In genomic region chr3:33277193-33277882, GRCh38 we compare ENCODE assay signal across 9 cellular contexts. TPM values are rescaled to one million over a fixed set of nuclear protein-coding genes. Genes with fewer than 3 reads are reported as not detected.
DNase-seq lines count a peak whose midpoint lies in the region; ATAC-seq, FAIRE-seq and TF ChIP-seq lines count a peak whose summit lies in the region.
"Had no signal": no experiment of that assay in that cellular context is flagged by ENCODE, and none has a peak within 500 bp of the region (broad histone marks: within the 10 kb centered on the region; RNA-seq: fewer than 3 reads in every experiment).

FBXL2 (plus strand) TSS chr3:33277442; CDS start chr3:33277513, 71 bp downstream.

- peak; percentile 27 for FAIRE-seq in urothelium cell line (lab: Jason Lieb, UNC)

- no peaks in the 10 kb centered on the region for H3K36me3 Mint-ChIP-seq in neural crest cell (ENCODE audit: low read depth)

- DNase-seq in NCI-H187 (lab: John Stamatoyannopoulos, UW) (peak; percentile 29 to 31), NCI-H187 treated with DMSO at 0.1 percent for 48 hours (lab: John Stamatoyannopoulos, UW) (no peak), NCI-H2196 (lab: John Stamatoyannopoulos, UW; ENCODE audit: unreplicated experiment) (peak; percentile 49), foreskin melanocyte (peak; percentile 47), neural crest cell (ENCODE audit: low read depth, low spot score) (peak; percentile 80), urothelium cell line (ENCODE audit: low spot score) (peak; percentile 96)
- peak; percentile 55 to 62 for DNase-seq in activated T-cell treated with anti-CD3 and anti-CD28 coated beads, Interleukin-2, amount 50 U/mL, for 48 hours
- DNase-seq: DND-41 had no signal

- H3K4me3 Mint-ChIP-seq in neural crest cell = peak within 1 kb of the TSS; percentile 89

- no peak within 1 kb of the TSS for H3K27ac Mint-ChIP-seq in neural crest cell (ENCODE audit: unreplicated experiment)

- peaks cover 5% of the 10 kb centered on the region for H3K9me3 Mint-ChIP-seq in neural crest cell

- peak; percentile 74 for ATAC-seq in HG02610 (IDR thresholded peaks at IDR 0.05; ENCODE audit: unreplicated experiment)

- H3K27me3 Mint-ChIP-seq in neural crest cell (ENCODE audit: low read depth) = peaks cover 3% of the 10 kb centered on the region

- H3K4me1 Mint-ChIP-seq in neural crest cell = peaks cover 17% of the 10 kb centered on the region

- TF ChIP-seq CTCF in neural crest cell (conservative IDR thresholded peaks at IDR 0.05) = no peak

RNA-seq across cellular contexts. Expression of gene FBXL2, which starts in this region (rescaled TPM):
- 8.8 and 11.4 TPM in 2 replicates for total RNA-seq in neural crest cell
